In the genomic region with DNA sequence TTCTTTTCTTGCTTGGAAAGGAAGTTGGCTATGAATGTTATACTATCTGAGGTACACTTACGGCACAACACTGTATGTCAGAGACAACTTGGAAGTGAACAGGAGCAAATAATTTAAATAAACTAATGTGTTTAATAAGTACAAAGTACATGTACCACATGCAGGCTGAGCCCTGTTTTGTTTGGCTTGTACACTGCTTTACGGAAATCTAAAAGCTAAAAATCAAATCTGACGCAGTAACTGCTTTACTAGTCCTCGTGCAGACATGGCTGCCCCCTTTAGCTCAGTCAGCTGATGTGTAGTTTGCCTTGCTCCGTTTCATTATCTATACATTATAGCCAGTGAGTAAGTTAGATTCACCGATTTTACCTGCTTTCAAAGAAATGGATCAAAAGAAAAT, we compare ENCODE assay signal across 22 cellular contexts. TPM values are rescaled to one million over a fixed set of nuclear protein-coding genes. Genes with fewer than 3 reads are reported as not detected.
DNase-seq lines count a peak whose midpoint lies in the region; FAIRE-seq and TF ChIP-seq lines count a peak whose summit lies in the region.
"Had no signal": no experiment of that assay in that cellular context is flagged by ENCODE, and none has a peak within 500 bp of the region (broad histone marks: within the 10 kb centered on the region; RNA-seq: fewer than 3 reads in every experiment).

No MANE protein-coding gene starts in this region.

- H3K4me3 ChIP-seq in A673 (ENCODE audit: low read depth, low read length, poor library complexity, severe bottlenecking), result no peak overlapping the region
- H3K4me3 ChIP-seq in bronchial epithelial cell (ENCODE audit: low read depth, low read length), result peak overlapping the region; percentile 19
- H3K4me3 ChIP-seq in kidney (ENCODE audit: low read length in 2 of 2), result peak overlapping the region; percentile 27 to 36
- H3K4me3 ChIP-seq in prostate gland, result peak overlapping the region in 1 of 2 donors; percentile 2
- H3K4me3 ChIP-seq in transverse colon, result peak overlapping the region in 1 of 4 donors; percentile 1
- H3K4me3 ChIP-seq: BLaER1 treated with 17β-estradiol and CSF1 and Interleukin-3, amounts not matched to agents 10 nM and 100 nM; GM23248; MG63; PC-9; SJSA1 had no signal

- TF ChIP-seq CTCF in A673 (conservative IDR thresholded peaks at IDR 0.05; ENCODE audit: low read depth, low read length), result no peak
- TF ChIP-seq CTCF in bronchial epithelial cell (IDR thresholded peaks at IDR 0.05; ENCODE audit: insufficient read depth, low read length, severe bottlenecking), result no peak
- no peak for TF ChIP-seq CTCF in kidney (IDR thresholded peaks at IDR 0.05; ENCODE audit: borderline replicate concordance, extremely low read depth, insufficient read depth)
- TF ChIP-seq CTCF in prostate gland (IDR thresholded peaks at IDR 0.05), result no peak
- TF ChIP-seq CTCF in transverse colon (IDR thresholded peaks at IDR 0.05), result no peak

- H3K9ac ChIP-seq in kidney (ENCODE audit: low read length in 2 of 2), result no peak overlapping the region
- H3K9ac ChIP-seq: BLaER1 treated with 17β-estradiol and CSF1 and Interleukin-3, amounts not matched to agents 10 nM and 100 nM; GM23248 had no signal

- POLR2A ChIA-PET in A673 (lab: Charles Lee; ENCODE audit: low non-redundant PET), result interaction anchor here (0.9 kb wide), 1 partner anchor 11 kb away, joined by 4 read pairs; no protein-coding TSS in a partner anchor

- no peaks in the 10 kb centered on the region for H3K27me3 ChIP-seq in A673 (replicated peaks; ENCODE audit: insufficient read depth, low read depth, low read length, poor library complexity)
- no peaks in the 10 kb centered on the region for H3K27me3 ChIP-seq in bronchial epithelial cell (ENCODE audit: control insufficient read depth, insufficient read depth, low read length)
- no peaks in the 10 kb centered on the region for H3K27me3 ChIP-seq in prostate gland (replicated peaks; ENCODE audit: insufficient read depth)
- H3K27me3 ChIP-seq in transverse colon, result no peaks in the 10 kb centered on the region
- H3K27me3 ChIP-seq: BLaER1 treated with 17β-estradiol and CSF1 and Interleukin-3, amounts not matched to agents 10 nM and 100 nM; MG63; SJSA1 had no signal

- TF ChIP-seq POLR2A in prostate gland (IDR thresholded peaks at IDR 0.05) (no peak), transverse colon (IDR thresholded peaks at IDR 0.05) (no peak)

- H3K36me3 ChIP-seq in A673 (ENCODE audit: insufficient read depth, low read length, poor library complexity, severe bottlenecking) (no peaks in the 10 kb centered on the region), bronchial epithelial cell (ENCODE audit: control insufficient read depth, insufficient read depth, low read length) (no peaks in the 10 kb centered on the region), kidney (ENCODE audit: control insufficient read depth in 1 of 2, insufficient read depth in 2 of 2, low read length in 2 of 2) (no peaks in the 10 kb centered on the region), prostate gland (no peaks in the 10 kb centered on the region), transverse colon (no peaks in the 10 kb centered on the region)
- H3K36me3 ChIP-seq: BLaER1 treated with 17β-estradiol and CSF1 and Interleukin-3, amounts not matched to agents 10 nM and 100 nM; MG63; SJSA1 had no signal

- TF ChIP-seq EP300 in transverse colon (IDR thresholded peaks at IDR 0.05; ENCODE audit: low read depth), result no peak

- intact Hi-C loops in A673 (cut with micrococcal nuclease; ENCODE audit: unreplicated experiment), result loop anchor here (5.0 to 10.0 kb wide), 6 partner anchors 271 to 891 kb away; a partner anchor contains a TSS
- intact Hi-C loops in kidney (cut with DNase I), result no loop called here
- intact Hi-C loops in prostate gland (cut with DNase I), result no loop called here
- intact Hi-C loops in transverse colon (cut with DNase I; ENCODE audit: low total_unique reads), result no loop called here

- H3K9me3 ChIP-seq in A673 (ENCODE audit: low read depth, low read length, poor library complexity, severe bottlenecking) (peaks cover 13% of the 10 kb centered on the region), kidney (ENCODE audit: control insufficient read depth in 1 of 2, low read length in 2 of 2) (peaks cover 0 to 6% of the 10 kb centered on the region in 2 donors), prostate gland (no peaks in the 10 kb centered on the region), transverse colon (peaks cover 0 to 3% of the 10 kb centered on the region in 2 donors)
- H3K9me3 ChIP-seq: MG63, SJSA1 had no signal

- CTCF ChIA-PET in A673 (lab: Charles Lee), result no interaction called here

- in situ Hi-C loops in transverse colon (cut with MboI; ENCODE audit: low pct_ligation_motif_present in 1 of 4, low pct_unique_long_range_greater_than_20kb in 1 of 4, low sequenced_read_pairs in 3 of 4), result loop anchor here in 2 of 4 donors (25.0 kb wide), 1 partner anchor 746 kb away; no protein-coding TSS in a partner anchor

- H3K27ac ChIP-seq in A673 (ENCODE audit: low read depth, low read length, poor library complexity, severe bottlenecking), result peak overlapping the region; percentile 35
- H3K27ac ChIP-seq in kidney (ENCODE audit: low read depth in 2 of 2, low read length in 2 of 2), result no peak overlapping the region
- H3K27ac ChIP-seq in prostate gland, result peak overlapping the region; percentile 13 to 52
- H3K27ac ChIP-seq in transverse colon, result peak overlapping the region in 2 of 4 donors; percentile 17 to 30
- H3K27ac ChIP-seq: BLaER1 treated with 17β-estradiol and CSF1 and Interleukin-3, amounts not matched to agents 10 nM and 100 nM; GM23248; PC-9; SJSA1 had no signal

- peaks cover 36% of the 10 kb centered on the region for H3K4me1 ChIP-seq in A673 (ENCODE audit: insufficient read depth, low read length, poor library complexity, severe bottlenecking)
- H3K4me1 ChIP-seq in kidney (ENCODE audit: control insufficient read depth in 1 of 2, insufficient read depth in 1 of 2, low read depth in 1 of 2, low read length in 2 of 2), result no peaks in the 10 kb centered on the region
- no peaks in the 10 kb centered on the region for H3K4me1 ChIP-seq in prostate gland (replicated peaks)
- H3K4me1 ChIP-seq in transverse colon, result peaks cover 0 to 11% (median 8%) of the 10 kb centered on the region in 4 donors
- H3K4me1 ChIP-seq: BLaER1 treated with 17β-estradiol and CSF1 and Interleukin-3, amounts not matched to agents 10 nM and 100 nM; SJSA1 had no signal

- DNase-seq in A673 (ENCODE audit: low spot score), result no peak
- peak; percentile 32 for DNase-seq in bronchial epithelial cell (ENCODE audit: low read depth)
- DNase-seq in kidney, result no peak
- no peak for DNase-seq in prostate gland (ENCODE audit: low spot score)
- DNase-seq in COLO829 (ENCODE audit: low spot score), result no peak
- no peak for DNase-seq in transverse colon
- no peak for DNase-seq in SHP77 (lab: John Stamatoyannopoulos, UW)
- no peak for DNase-seq in NCI-H2171 (lab: John Stamatoyannopoulos, UW)
- DNase-seq: 8988T; CD8-positive, alpha-beta memory T cell; DMS79 treated with DMSO at 0.1 percent for 48 hours; GM23248; HCEC 1CT; IMR-90; Karpas-422; MG63; NCI-H1092; NCI-H1694; NCI-H446; PC-9 had no signal

- 45% methylated on average over 6 of the region's 6 CpGs for WGBS in prostate gland
- WGBS in transverse colon (ENCODE audit: low coverage in 1 of 2), 2 donors, result 50 to 71% methylated on average over 3 to 6 of the region's 6 CpGs

- TSS peak; percentile 10 for BruUV-seq in A673 (replicated peaks; lab: Mats Ljungman, UMichigan)

- FAIRE-seq in bronchial epithelial cell (lab: Jason Lieb, UNC) (no peak), kidney (lab: Jason Lieb, UNC) (no peak)

RNA-seq across cellular contexts. Expression of a gene that starts 36.5 kb away (rescaled TPM):
- 30.7 and 34.1 TPM in 2 replicates for total RNA-seq in A673 (2021)
- total RNA-seq in bronchial epithelial cell, result 12.4 and 12.7 TPM in 2 replicates
- total RNA-seq in kidney, result 42.2 TPM
- 14.9 TPM for polyA plus RNA-seq in kidney (ENCODE audit: insufficient read depth, low read depth, low replicate concordance)
- total RNA-seq in prostate gland, result 10 to 100 TPM; 14.6 to 14.7 TPM
- 10 to 100 TPM; 20.9 to 73.4 (median 33.9) TPM for total RNA-seq in transverse colon

Comparison
In these comparisons a context has a peak if more than half of its experiments do, and no peak if none do; other contexts are left out.
1. H3K27ac ChIP-seq: peak in A673 (single experiment) and prostate gland (2 of 2); none in kidney (0 of 2).